19 cellular contexts compared by ENCODE assay signal in genomic region chr11:109000531-109000930, GRCh38.
A peak's percentile ranks its signal among the peaks of the same experiment; 100 is the strongest.
DNase-seq lines count a peak whose midpoint lies in the region; ATAC-seq and TF ChIP-seq lines count a peak whose summit lies in the region.
"Had no signal": no experiment of that assay in that cellular context is flagged by ENCODE, and none has a peak within 500 bp of the region (broad histone marks: within the 10 kb centered on the region; RNA-seq: fewer than 3 reads in every experiment).

No MANE protein-coding gene starts in this region.

- H3K4me1 Mint-ChIP-seq in activated naive CD4-positive, alpha-beta T cell treated with anti-CD3 and anti-CD28 coated beads, Interleukin-2, amount 10 ng/mL, durations not matched to agents 7 days and 5 days: no peaks in the 10 kb centered on the region
- H3K4me1 Mint-ChIP-seq: GM23338 had no signal

- no peak overlapping the region for H3K4me3 ChIP-seq in epithelial cell of esophagus (ENCODE audit: low read length)
- H3K4me3 ChIP-seq: GM23338 had no signal

- DNase-seq in NCI-H1092 treated with DMSO at 0.1 percent for 48 hours (lab: John Stamatoyannopoulos, UW) (peak; percentile 16), NCI-H1092 (lab: John Stamatoyannopoulos, UW) (no peak), COR-L47 (lab: John Stamatoyannopoulos, UW) (peak; percentile 33), NCI-H69 (lab: John Stamatoyannopoulos, UW) (peak; percentile 71), epithelial cell of esophagus (ENCODE audit: low read depth) (peak; percentile 25), activated T-cell treated with anti-CD3 and anti-CD28 coated beads for 4 hours (no peak)
- DNase-seq in activated naive CD4-positive, alpha-beta T cell treated with anti-CD3 and anti-CD28 coated beads, Interleukin-2, amount 10 ng/mL, durations not matched to agents 7 days and 5 days: no peak
- DNase-seq: 8988T; DMS 273 treated with DMSO at 0.1 percent for 48 hours; GF-D8; HCEC 1CT; KBM-7; NCI-H1436 treated with DMSO at 0.1 percent for 48 hours; NCI-H524 treated with DMSO at 0.1 percent for 48 hours; NK-92 treated with Interleukin-12 subunit alpha and Interleukin-12 subunit beta, amount 100 ng/mL, for 24 hours; RPMI8226 had no signal

- H3K4me3 Mint-ChIP-seq in activated naive CD4-positive, alpha-beta T cell treated with anti-CD3 and anti-CD28 coated beads, Interleukin-2, amount 10 ng/mL, durations not matched to agents 7 days and 5 days: no peak overlapping the region
- H3K4me3 Mint-ChIP-seq: CD14-positive monocyte, GM23338 had no signal

- no peak for ATAC-seq in GM19397 (IDR thresholded peaks at IDR 0.05; ENCODE audit: unreplicated experiment)
- ATAC-seq: GM23338 had no signal

- H3K27ac Mint-ChIP-seq in activated naive CD4-positive, alpha-beta T cell treated with anti-CD3 and anti-CD28 coated beads, Interleukin-2, amount 10 ng/mL, durations not matched to agents 7 days and 5 days: no peak overlapping the region
- H3K27ac Mint-ChIP-seq: CD14-positive monocyte, GM23338 had no signal

- CTCF ChIA-PET in activated naive CD4-positive, alpha-beta T cell treated with anti-CD3 and anti-CD28 coated beads, Interleukin-2, amount 10 ng/mL, durations not matched to agents 7 days and 5 days (lab: Charles Lee): no interaction called here

- no peaks in the 10 kb centered on the region for H3K36me3 Mint-ChIP-seq in activated naive CD4-positive, alpha-beta T cell treated with anti-CD3 and anti-CD28 coated beads, Interleukin-2, amount 10 ng/mL, durations not matched to agents 7 days and 5 days

- H3K9me3 Mint-ChIP-seq in activated naive CD4-positive, alpha-beta T cell treated with anti-CD3 and anti-CD28 coated beads, Interleukin-2, amount 10 ng/mL, durations not matched to agents 7 days and 5 days: peaks cover 1% of the 10 kb centered on the region
- H3K9me3 Mint-ChIP-seq: GM23338 had no signal

- TF ChIP-seq CTCF in epithelial cell of esophagus (IDR thresholded peaks at IDR 0.05; ENCODE audit: insufficient read depth, low read depth, low read length, missing control alignments): no peak

- peaks cover 4% of the 10 kb centered on the region for H3K27me3 Mint-ChIP-seq in activated naive CD4-positive, alpha-beta T cell treated with anti-CD3 and anti-CD28 coated beads, Interleukin-2, amount 10 ng/mL, durations not matched to agents 7 days and 5 days

Comparison
In these comparisons a context has a peak if more than half of its experiments do, and no peak if none do; other contexts are left out.
1. DNase-seq: peak in NCI-H1092 treated with DMSO at 0.1 percent for 48 hours (single experiment), COR-L47 (single experiment), NCI-H69 (single experiment) and epithelial cell of esophagus (single experiment); none in NCI-H1092 (single experiment), activated naive CD4-positive, alpha-beta T cell treated with anti-CD3 and anti-CD28 coated beads, Interleukin-2, amount 10 ng/mL, durations not matched to agents 7 days and 5 days (single experiment) and activated T-cell treated with anti-CD3 and anti-CD28 coated beads for 4 hours (single experiment).